Comparison of ENCODE assay signal across 21 cellular contexts in genomic region chr2:207226243-207226642, GRCh38.
DNase-seq lines count a peak whose midpoint lies in the region; ATAC-seq and TF ChIP-seq lines count a peak whose summit lies in the region.
"Had no signal": no experiment of that assay in that cellular context is flagged by ENCODE, and none has a peak within 500 bp of the region (broad histone marks: within the 10 kb centered on the region; RNA-seq: fewer than 3 reads in every experiment).

No MANE protein-coding gene starts in this region.

- no peaks in the 10 kb centered on the region for H4K20me1 ChIP-seq in H9 (ENCODE audit: control insufficient read depth, insufficient read depth, insufficient read length)
- no peaks in the 10 kb centered on the region for H4K20me1 ChIP-seq in Karpas-422 (ENCODE audit: insufficient read depth, low read depth, low read length)

- H2BK120ac ChIP-seq in H9 (ENCODE audit: low read depth, low read length, poor library complexity, severe bottlenecking), result no peak overlapping the region

- H3K4me3 Mint-ChIP-seq in H9 (peak overlapping the region in 1 of 2 experiments; percentile 57; a peak in 1 of 5 replicates), immature natural killer cell (no peak overlapping the region)
- H3K4me3 Mint-ChIP-seq: B cell, IgD-negative memory B cell, neural crest cell had no signal

- H3K27ac ChIP-seq in H9 (ENCODE audit: insufficient read length, low read depth, low read length) (no peak overlapping the region), mesodermal cell (ENCODE audit: low read depth, low read length, severe bottlenecking) (peak overlapping the region; percentile 92), Karpas-422 (ENCODE audit: low read length) (no peak overlapping the region)
- H3K27ac ChIP-seq: right lobe of liver, SK-N-MC, VCaP had no signal

- H2AFZ ChIP-seq in H9 (ENCODE audit: low read length), result no peak overlapping the region
- H2AFZ ChIP-seq in Karpas-422 (ENCODE audit: low read length), result no peak overlapping the region

- H3K4me3 ChIP-seq in mesodermal cell (ENCODE audit: extremely low read depth, insufficient read depth, low read length, poor library complexity, severe bottlenecking) (no peak overlapping the region), Karpas-422 (ENCODE audit: low read length) (no peak overlapping the region)
- H3K4me3 ChIP-seq: right lobe of liver, SK-N-MC had no signal

- no peak overlapping the region for H3K4ac ChIP-seq in H9 (ENCODE audit: low read depth, low read length)

- no peak overlapping the region for H3K4me2 ChIP-seq in H9 (ENCODE audit: insufficient read depth, insufficient read length, low read length)
- H3K4me2 ChIP-seq in Karpas-422 (ENCODE audit: low read depth, low read length, poor library complexity, severe bottlenecking), result no peak overlapping the region

- H4K8ac ChIP-seq in H9 (replicated peaks; ENCODE audit: insufficient read length, low read depth, low read length), result no peak overlapping the region

- H3K27me3 Mint-ChIP-seq in H9 (ENCODE audit: low read depth) (peaks cover 10% of the 10 kb centered on the region), immature natural killer cell (ENCODE audit: low read depth in 3 of 3) (peaks cover 7 to 11% (median 9%) of the 10 kb centered on the region in 3 donors)
- H3K27me3 Mint-ChIP-seq: activated naive CD8-positive, alpha-beta T cell had no signal

- peak overlapping the region in 2 of 3 experiments; percentile 31 to 97; a peak in 2 of 7 replicates for H3K27ac Mint-ChIP-seq in H9
- H3K27ac Mint-ChIP-seq in immature natural killer cell, result no peak overlapping the region
- H3K27ac Mint-ChIP-seq: B cell, IgD-negative memory B cell had no signal

- no peaks in the 10 kb centered on the region for H3K79me2 ChIP-seq in H9 (ENCODE audit: insufficient read depth, low read length)
- H3K79me2 ChIP-seq in Karpas-422 (ENCODE audit: low read length), result no peaks in the 10 kb centered on the region

- no peak for ATAC-seq in GM19023 (IDR thresholded peaks at IDR 0.05; ENCODE audit: unreplicated experiment)
- ATAC-seq in GM21723 (IDR thresholded peaks at IDR 0.05; ENCODE audit: unreplicated experiment), result no peak
- ATAC-seq: HCT116 had no signal

- no peak overlapping the region for H3K23ac ChIP-seq in H9 (ENCODE audit: insufficient read length, low read depth, low read length)

- no peaks in the 10 kb centered on the region; a peak in 3 of 7 replicates for H3K36me3 Mint-ChIP-seq in H9 (ENCODE audit: insufficient read depth in 1 of 3, low read depth in 3 of 3)
- no peaks in the 10 kb centered on the region for H3K36me3 Mint-ChIP-seq in immature natural killer cell
- H3K36me3 Mint-ChIP-seq: activated naive CD8-positive, alpha-beta T cell had no signal

- H2BK5ac ChIP-seq in H9 (ENCODE audit: insufficient read length, low read length), result no peak overlapping the region

- no peak overlapping the region for H3K18ac ChIP-seq in H9 (ENCODE audit: insufficient read length, low read depth, low read length)

- no peak overlapping the region for H4K91ac ChIP-seq in H9 (ENCODE audit: insufficient read length, low read depth, low read length)

- H3T11ph ChIP-seq in H9 (ENCODE audit: low read length), result no peak overlapping the region

- no peak overlapping the region for H2BK15ac ChIP-seq in H9 (ENCODE audit: low read depth, low read length)

- peaks cover 69 to 77% of the 10 kb centered on the region in 2 experiments for H3K4me1 Mint-ChIP-seq in H9
- H3K4me1 Mint-ChIP-seq in immature natural killer cell, result peaks cover 0 to 12% of the 10 kb centered on the region in 2 donors

- no peak overlapping the region for H3K56ac ChIP-seq in H9 (ENCODE audit: insufficient read length, low read depth, low read length)

- H2BK20ac ChIP-seq in H9 (ENCODE audit: low read depth, low read length, poor library complexity, severe bottlenecking), result no peak overlapping the region

- no peak overlapping the region for H4K5ac ChIP-seq in H9 (ENCODE audit: insufficient read length, low read depth, low read length)

- H3K9me3 Mint-ChIP-seq in H9, result no peaks in the 10 kb centered on the region
- peaks cover 0 to 2% (median 0%) of the 10 kb centered on the region in 6 donors for H3K9me3 Mint-ChIP-seq in immature natural killer cell
- H3K9me3 Mint-ChIP-seq: IgD-negative memory B cell, neural crest cell had no signal

- H3K9me3 ChIP-seq in H9 (ENCODE audit: control insufficient read depth, low read depth, low read length) (no peaks in the 10 kb centered on the region), mesodermal cell (ENCODE audit: control insufficient read depth, low read length) (no peaks in the 10 kb centered on the region), Karpas-422 (ENCODE audit: low read length) (no peaks in the 10 kb centered on the region)
- H3K9me3 ChIP-seq: right lobe of liver, stomach had no signal

- H3K4me1 ChIP-seq in H9 (ENCODE audit: insufficient read depth, low read length) (peaks cover 21% of the 10 kb centered on the region), mesodermal cell (ENCODE audit: control insufficient read depth, insufficient read depth, low read length, poor library complexity, severe bottlenecking) (peaks cover 49% of the 10 kb centered on the region), Karpas-422 (ENCODE audit: low read length) (no peaks in the 10 kb centered on the region)
- H3K4me1 ChIP-seq: right lobe of liver had no signal

- H3K36me3 ChIP-seq in mesodermal cell (ENCODE audit: control insufficient read depth, insufficient read depth, low read length), result no peaks in the 10 kb centered on the region
- no peaks in the 10 kb centered on the region for H3K36me3 ChIP-seq in Karpas-422 (ENCODE audit: insufficient read depth, low read length)
- H3K36me3 ChIP-seq: right lobe of liver, stomach had no signal

- no peak overlapping the region for H2AK5ac ChIP-seq in H9 (ENCODE audit: insufficient read length, low read length)

- H3K27me3 ChIP-seq in H9 (ENCODE audit: insufficient read depth, low read length), result no peaks in the 10 kb centered on the region
- no peaks in the 10 kb centered on the region for H3K27me3 ChIP-seq in Karpas-422 (ENCODE audit: low read length)
- H3K27me3 ChIP-seq: right lobe of liver, stomach had no signal

- DNase-seq in A172 (ENCODE audit: low spot score), result peak; percentile 54
- no peak for DNase-seq in H9
- peak; percentile 62 for DNase-seq in dermis blood vessel endothelial cell
- no peak for DNase-seq in Karpas-422
- no peak for DNase-seq in immature natural killer cell
- DNase-seq: cerebellar nuclear complex; erythroblast; NCI-H1048; NK-92 treated with Interleukin-12 subunit alpha and Interleukin-12 subunit beta, amount 100 ng/mL, for 24 hours; right lobe of liver; stomach had no signal

- H3K14ac ChIP-seq in H9 (ENCODE audit: insufficient read depth, low read length), result no peak overlapping the region

- H3K79me1 ChIP-seq in H9 (ENCODE audit: insufficient read depth, low read depth, low read length, poor library complexity, severe bottlenecking), result no peaks in the 10 kb centered on the region

- no peak overlapping the region for H3K9ac ChIP-seq in H9 (ENCODE audit: extremely low read depth, insufficient read length, low read length)
- H3K9ac ChIP-seq in Karpas-422 (ENCODE audit: low read length), result no peak overlapping the region

- TF ChIP-seq CTCF in H9 (conservative IDR thresholded peaks at IDR 0.05), result no peak

- H2BK12ac ChIP-seq in H9 (ENCODE audit: insufficient read length, low read depth, low read length), result no peak overlapping the region

- no peaks in the 10 kb centered on the region for H3K9me2 ChIP-seq in Karpas-422 (replicated peaks; ENCODE audit: insufficient read depth, low read length)

- H3K23me2 ChIP-seq in H9 (ENCODE audit: insufficient read length, low read depth, low read length, poor library complexity, severe bottlenecking), result peaks cover 3% of the 10 kb centered on the region

Comparison
In these comparisons a context has a peak if more than half of its experiments do, and no peak if none do; other contexts are left out.
1. DNase-seq: peak in A172 (single experiment) and dermis blood vessel endothelial cell (single experiment); none in H9 (single experiment), Karpas-422 (single experiment) and immature natural killer cell (0 of 3).
2. H3K27ac Mint-ChIP-seq: peak in H9 (2 of 3); none in immature natural killer cell (0 of 6).